ENCODE assay signal across 1 cellular context in the genomic region with DNA sequence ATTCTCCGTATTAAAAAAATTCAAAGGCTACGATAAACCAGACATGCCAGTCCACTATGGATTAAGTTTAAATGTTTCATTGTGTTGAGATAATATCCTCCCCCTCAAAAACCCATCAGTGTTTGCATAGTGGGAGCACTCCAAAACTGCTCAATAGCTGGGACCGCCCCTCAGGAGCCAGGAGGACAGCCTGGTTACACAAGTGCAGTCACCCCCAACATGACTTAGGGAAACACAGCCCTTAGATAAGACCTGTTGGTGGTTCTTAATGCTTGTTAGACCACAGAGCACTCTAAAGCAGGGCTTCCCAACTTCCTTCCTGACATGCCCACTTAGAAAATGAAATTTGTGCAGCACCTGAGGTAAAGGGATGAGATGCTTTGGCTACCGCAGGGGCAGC.
TF ChIP-seq lines count a peak whose summit lies in the region.

No MANE protein-coding gene starts in this region.

TF ChIP-seq in K562, 482 proteins besides CTCF, POLR2A, EP300 and RAD21 (continued from another document):
- TF ChIP-seq ZNF263 (CRISPR knock-in tag; IDR thresholded peaks at IDR 0.05; ENCODE audit: borderline replicate concordance) (peak; percentile 84; the same call in 1 of the 2 replicates), ZSCAN29 (IDR thresholded peaks at IDR 0.05) (no peak), BRF1 (IDR thresholded peaks at IDR 0.05; ENCODE audit: borderline replicate concordance, extremely low read depth, insufficient read length) (no peak), ZNF609 (CRISPR knock-in tag; IDR thresholded peaks at IDR 0.05; ENCODE audit: borderline replicate concordance) (no peak), MAFK (IDR thresholded peaks at IDR 0.05; ENCODE audit: low read length) (0 out of 2 replicates have a peak, but pooled peaks have one; percentile 23), PHF21A (IDR thresholded peaks at IDR 0.05; ENCODE audit: borderline replicate concordance, low read depth) (no peak)
- TF ChIP-seq, protein P1, sequence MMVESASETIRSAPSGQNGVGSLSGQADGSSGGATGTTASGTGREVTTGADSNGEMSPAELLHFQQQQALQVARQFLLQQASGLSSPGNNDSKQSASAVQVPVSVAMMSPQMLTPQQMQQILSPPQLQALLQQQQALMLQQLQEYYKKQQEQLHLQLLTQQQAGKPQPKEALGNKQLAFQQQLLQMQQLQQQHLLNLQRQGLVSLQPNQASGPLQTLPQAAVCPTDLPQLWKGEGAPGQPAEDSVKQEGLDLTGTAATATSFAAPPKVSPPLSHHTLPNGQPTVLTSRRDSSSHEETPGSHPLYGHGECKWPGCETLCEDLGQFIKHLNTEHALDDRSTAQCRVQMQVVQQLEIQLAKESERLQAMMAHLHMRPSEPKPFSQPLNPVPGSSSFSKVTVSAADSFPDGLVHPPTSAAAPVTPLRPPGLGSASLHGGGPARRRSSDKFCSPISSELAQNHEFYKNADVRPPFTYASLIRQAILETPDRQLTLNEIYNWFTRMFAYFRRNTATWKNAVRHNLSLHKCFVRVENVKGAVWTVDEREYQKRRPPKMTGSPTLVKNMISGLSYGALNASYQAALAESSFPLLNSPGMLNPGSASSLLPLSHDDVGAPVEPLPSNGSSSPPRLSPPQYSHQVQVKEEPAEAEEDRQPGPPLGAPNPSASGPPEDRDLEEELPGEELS (CRISPR knock-in tag; IDR thresholded peaks at IDR 0.05; ENCODE audit: borderline replicate concordance), result no peak
